1 cellular context compared by ENCODE assay signal in the genomic region with DNA sequence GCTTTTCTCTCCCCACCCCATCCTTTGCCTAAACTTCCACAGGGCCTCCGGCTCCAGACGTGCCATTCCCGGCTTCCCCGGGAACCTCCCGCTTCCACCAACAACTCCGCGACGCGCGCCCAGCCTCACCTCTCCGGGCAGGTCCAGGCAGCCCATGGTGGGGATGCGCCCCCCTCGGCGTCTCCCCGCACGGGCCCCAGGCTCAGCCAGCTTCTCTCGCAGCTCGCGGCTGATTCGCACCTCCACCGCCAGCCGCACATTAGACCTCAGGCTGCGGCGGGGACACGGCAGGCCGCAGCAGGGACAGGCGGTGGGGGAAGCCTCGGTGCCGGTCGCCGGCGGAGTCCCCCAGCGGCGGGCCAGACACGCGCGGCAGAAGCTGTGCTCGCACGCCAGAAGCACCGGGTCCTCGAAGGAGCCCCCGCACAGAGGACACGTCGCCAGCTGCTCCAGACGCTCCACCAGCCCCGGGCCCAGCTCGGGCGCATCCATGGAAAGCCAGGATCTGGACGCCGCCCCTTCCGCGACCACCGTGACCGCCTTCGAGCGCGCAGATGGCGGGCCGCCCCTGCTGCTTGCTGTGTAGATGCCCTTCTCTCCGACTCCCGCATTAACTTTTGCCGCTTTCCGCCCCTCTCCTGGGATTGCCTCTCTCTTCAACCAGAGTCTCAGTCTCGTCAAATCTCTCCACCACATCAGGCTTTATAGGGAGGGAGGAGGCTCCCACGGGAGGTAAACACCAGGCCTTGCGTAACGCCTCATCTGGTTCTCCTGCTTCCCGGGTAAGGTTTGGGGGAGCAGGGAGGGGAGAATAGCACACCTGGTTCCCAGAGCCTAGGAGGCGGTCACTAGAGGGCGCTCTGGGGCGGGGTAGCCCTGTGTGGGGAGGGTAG.
TF ChIP-seq lines count a peak whose summit lies in the region.

A gene with protein sequence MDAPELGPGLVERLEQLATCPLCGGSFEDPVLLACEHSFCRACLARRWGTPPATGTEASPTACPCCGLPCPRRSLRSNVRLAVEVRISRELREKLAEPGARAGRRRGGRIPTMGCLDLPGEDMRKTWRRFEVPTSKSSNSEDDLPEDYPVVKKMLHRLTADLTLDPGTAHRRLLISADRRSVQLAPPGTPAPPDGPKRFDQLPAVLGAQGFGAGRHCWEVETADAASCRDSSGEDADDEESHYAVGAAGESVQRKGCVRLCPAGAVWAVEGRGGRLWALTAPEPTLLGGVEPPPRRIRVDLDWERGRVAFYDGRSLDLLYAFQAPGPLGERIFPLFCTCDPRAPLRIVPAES (minus strand): TSS at position 676 of the 893 bp plus-strand sequence. CDS start 184 bp downstream, at position 492.

TF ChIP-seq in GM12878, 131 proteins besides CTCF, POLR2A, EP300 and RAD21 (continued from another document):
- no peak for TF ChIP-seq IRF4 (IDR thresholded peaks at IDR 0.05; ENCODE audit: low read depth, low read length)
TF ChIP-seq in GM12878: peak in this region for 2.
